26 cellular contexts compared by ENCODE assay signal in the genomic region with DNA sequence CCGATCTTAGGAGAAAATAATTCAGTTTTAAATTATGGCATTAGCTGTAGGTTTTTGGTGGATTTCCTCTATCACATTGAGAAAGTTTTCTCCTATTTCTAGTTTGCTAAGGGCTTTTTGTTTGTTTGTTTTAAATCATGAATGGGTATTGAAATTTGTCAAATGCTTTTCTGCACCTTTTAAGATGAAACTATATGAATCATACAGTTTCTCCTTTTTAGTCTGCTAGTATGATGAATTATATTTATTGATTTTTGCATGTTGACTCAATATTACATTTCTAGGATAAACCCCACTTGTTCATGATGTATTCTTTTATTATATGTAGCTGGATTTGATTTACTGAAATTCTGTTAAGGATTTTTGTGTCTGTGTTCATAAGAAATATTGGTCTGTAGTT.
DNase-seq lines count a peak whose midpoint lies in the region; ATAC-seq and FAIRE-seq lines count a peak whose summit lies in the region.
"Had no signal": no experiment of that assay in that cellular context is flagged by ENCODE, and none has a peak within 500 bp of the region (broad histone marks: within the 10 kb centered on the region; RNA-seq: fewer than 3 reads in every experiment).

No MANE protein-coding gene starts in this region.

- no peaks in the 10 kb centered on the region for H3K9me3 Mint-ChIP-seq in activated CD4-positive, alpha-beta T cell treated with anti-CD3 and anti-CD28 coated beads for 36 hours (ENCODE audit: low read depth)
- H3K9me3 Mint-ChIP-seq in activated CD4-positive, alpha-beta T cell treated with anti-CD3 and anti-CD28 coated beads, Interleukin-2, amount 10 ng/mL, durations not matched to agents 7 days and 5 days = peaks cover 3% of the 10 kb centered on the region
- no peaks in the 10 kb centered on the region for H3K9me3 Mint-ChIP-seq in stimulated activated effector memory CD8-positive, alpha-beta T cell treated with anti-CD3 and anti-CD28 coated beads, Interleukin-12 subunit alpha, Interleukin-12 subunit beta, amount 100 ng/mL, for 72 hours
- H3K9me3 Mint-ChIP-seq: CD4-positive, alpha-beta T cell; CD8-positive, alpha-beta memory T cell; HFFc6 had no signal

- no peak overlapping the region for H3K27ac Mint-ChIP-seq in activated CD4-positive, alpha-beta T cell treated with anti-CD3 and anti-CD28 coated beads for 36 hours
- H3K27ac Mint-ChIP-seq in activated CD4-positive, alpha-beta T cell treated with anti-CD3 and anti-CD28 coated beads, Interleukin-2, amount 10 ng/mL, durations not matched to agents 7 days and 5 days = no peak overlapping the region
- no peak overlapping the region for H3K27ac Mint-ChIP-seq in stimulated activated effector memory CD8-positive, alpha-beta T cell treated with anti-CD3 and anti-CD28 coated beads, Interleukin-12 subunit alpha, Interleukin-12 subunit beta, amount 100 ng/mL, for 72 hours
- H3K27ac Mint-ChIP-seq: CD14-positive monocyte; CD4-positive, alpha-beta T cell; HFFc6 had no signal

- intact Hi-C loops in activated CD4-positive, alpha-beta T cell treated with anti-CD3 and anti-CD28 coated beads for 36 hours (cut with DNase I, micrococcal nuclease) = no loop called here
- intact Hi-C loops in posterior cingulate gyrus (cut with DNase I) = no loop called here

- peaks cover 2% of the 10 kb centered on the region for H3K4me1 Mint-ChIP-seq in activated CD4-positive, alpha-beta T cell treated with anti-CD3 and anti-CD28 coated beads for 36 hours
- no peaks in the 10 kb centered on the region for H3K4me1 Mint-ChIP-seq in activated CD4-positive, alpha-beta T cell treated with anti-CD3 and anti-CD28 coated beads, Interleukin-2, amount 10 ng/mL, durations not matched to agents 7 days and 5 days
- H3K4me1 Mint-ChIP-seq in stimulated activated effector memory CD8-positive, alpha-beta T cell treated with anti-CD3 and anti-CD28 coated beads, Interleukin-12 subunit alpha, Interleukin-12 subunit beta, amount 100 ng/mL, for 72 hours = peaks cover 6% of the 10 kb centered on the region

- no peak for DNase-seq in activated CD4-positive, alpha-beta T cell treated with anti-CD3 and anti-CD28 coated beads for 36 hours
- DNase-seq in activated CD4-positive, alpha-beta T cell treated with anti-CD3 and anti-CD28 coated beads, Interleukin-2, amount 10 ng/mL, durations not matched to agents 7 days and 5 days = no peak
- DNase-seq in RCC 7860 (ENCODE audit: low spot score) (no peak), GM19240 (ENCODE audit: insufficient read length, low spot score) (no peak), posterior cingulate gyrus (no peak)
- no peak for DNase-seq in stimulated activated effector memory CD8-positive, alpha-beta T cell treated with anti-CD3 and anti-CD28 coated beads, Interleukin-12 subunit alpha, Interleukin-12 subunit beta, amount 100 ng/mL, for 72 hours (ENCODE audit: low spot score in 2 of 2)
- no peak for DNase-seq in effector CD8-positive, alpha-beta T cell (lab: John Stamatoyannopoulos, UW)
- DNase-seq: 8988T; ACHN; AML-193; BE2C; CD4-positive, alpha-beta T cell; CD8-positive, alpha-beta memory T cell; DMS53; DMS79 treated with DMSO at 0.1 percent for 48 hours; GF-D8; GM23248; H7; HCEC 1CT; HFFc6 had no signal

- FAIRE-seq in RCC 7860 (lab: Jason Lieb, UNC) (peak; percentile 7), islet of Langerhans (lab: Jason Lieb, UNC) (peak; percentile 71)
- FAIRE-seq: D721Med, GM12892, H1 had no signal

- no peak overlapping the region for H3K4me3 Mint-ChIP-seq in activated CD4-positive, alpha-beta T cell treated with anti-CD3 and anti-CD28 coated beads for 36 hours
- H3K4me3 Mint-ChIP-seq in activated CD4-positive, alpha-beta T cell treated with anti-CD3 and anti-CD28 coated beads, Interleukin-2, amount 10 ng/mL, durations not matched to agents 7 days and 5 days = no peak overlapping the region
- no peak overlapping the region for H3K4me3 Mint-ChIP-seq in stimulated activated effector memory CD8-positive, alpha-beta T cell treated with anti-CD3 and anti-CD28 coated beads, Interleukin-12 subunit alpha, Interleukin-12 subunit beta, amount 100 ng/mL, for 72 hours
- H3K4me3 Mint-ChIP-seq: CD14-positive monocyte; CD4-positive, alpha-beta T cell; CD8-positive, alpha-beta memory T cell; HFFc6 had no signal

- H3K36me3 Mint-ChIP-seq in activated CD4-positive, alpha-beta T cell treated with anti-CD3 and anti-CD28 coated beads for 36 hours (ENCODE audit: low read depth) = no peaks in the 10 kb centered on the region
- no peaks in the 10 kb centered on the region for H3K36me3 Mint-ChIP-seq in activated CD4-positive, alpha-beta T cell treated with anti-CD3 and anti-CD28 coated beads, Interleukin-2, amount 10 ng/mL, durations not matched to agents 7 days and 5 days (ENCODE audit: low read depth)
- no peaks in the 10 kb centered on the region for H3K36me3 Mint-ChIP-seq in stimulated activated effector memory CD8-positive, alpha-beta T cell treated with anti-CD3 and anti-CD28 coated beads, Interleukin-12 subunit alpha, Interleukin-12 subunit beta, amount 100 ng/mL, for 72 hours
- H3K36me3 Mint-ChIP-seq: CD14-positive monocyte; CD8-positive, alpha-beta memory T cell had no signal

- H3K27me3 Mint-ChIP-seq in activated CD4-positive, alpha-beta T cell treated with anti-CD3 and anti-CD28 coated beads for 36 hours = no peaks in the 10 kb centered on the region
- H3K27me3 Mint-ChIP-seq in activated CD4-positive, alpha-beta T cell treated with anti-CD3 and anti-CD28 coated beads, Interleukin-2, amount 10 ng/mL, durations not matched to agents 7 days and 5 days = no peaks in the 10 kb centered on the region
- H3K27me3 Mint-ChIP-seq: CD4-positive, alpha-beta T cell had no signal

- POLR2A ChIA-PET in activated CD4-positive, alpha-beta T cell treated with anti-CD3 and anti-CD28 coated beads for 36 hours (lab: Charles Lee) = no interaction called here
- POLR2A ChIA-PET in activated CD4-positive, alpha-beta T cell treated with anti-CD3 and anti-CD28 coated beads, Interleukin-2, amount 10 ng/mL, durations not matched to agents 7 days and 5 days (lab: Charles Lee) = no interaction called here

- ATAC-seq in activated CD4-positive, alpha-beta T cell treated with anti-CD3 and anti-CD28 coated beads for 36 hours = peak; percentile 19
- peak; percentile 67 for ATAC-seq in stimulated activated effector memory CD8-positive, alpha-beta T cell treated with anti-CD3 and anti-CD28 coated beads, Interleukin-12 subunit alpha, Interleukin-12 subunit beta, amount 100 ng/mL, for 72 hours
- ATAC-seq: A549 had no signal

- CTCF ChIA-PET in activated CD4-positive, alpha-beta T cell treated with anti-CD3 and anti-CD28 coated beads for 36 hours (lab: Charles Lee) = interaction anchor here (0.7 to 1.0 kb wide), 3 partner anchors 88 to 170 kb away, joined by 3 read pairs; no protein-coding TSS in a partner anchor
- CTCF ChIA-PET in activated CD4-positive, alpha-beta T cell treated with anti-CD3 and anti-CD28 coated beads, Interleukin-2, amount 10 ng/mL, durations not matched to agents 7 days and 5 days (lab: Charles Lee) = interaction anchor here (1.0 kb wide), 1 partner anchor 123 kb away, joined by 3 read pairs; no protein-coding TSS in a partner anchor
